ENCODE assay signal across 1 cellular context in genomic region chr16:57946181-57946801, GRCh38.
TF ChIP-seq lines count a peak whose summit lies in the region.

No MANE protein-coding gene starts in this region.

TF ChIP-seq in K562, 482 proteins besides CTCF, POLR2A, EP300 and RAD21 (continued from another document):
- TF ChIP-seq MXI1 (IDR thresholded peaks at IDR 0.05; ENCODE audit: low read depth, low read length) (peak; percentile 89), PPARD (CRISPR knock-in tag; IDR thresholded peaks at IDR 0.05) (no peak)
